ENCODE assay signal across 2 cellular contexts in the genomic region with DNA sequence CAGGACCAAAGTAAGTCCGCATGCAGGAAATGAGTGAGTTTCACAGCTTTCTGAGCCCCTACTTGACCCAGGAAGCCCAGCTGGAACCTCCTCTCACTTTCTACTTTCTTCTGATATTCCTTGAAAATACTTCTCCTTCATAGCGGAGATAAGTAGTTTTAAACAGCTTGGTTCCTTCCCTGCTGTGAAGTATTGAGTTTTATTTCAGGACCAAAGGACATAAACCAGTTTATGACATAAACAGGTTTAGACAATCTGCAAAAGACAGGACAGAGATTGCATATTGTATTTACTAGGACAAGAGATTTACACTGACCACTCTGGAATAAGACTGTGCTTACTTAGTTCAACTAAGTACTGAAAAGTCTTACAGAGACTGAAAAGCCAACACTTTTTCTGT.
TF ChIP-seq lines count a peak whose summit lies in the region.

No MANE protein-coding gene starts in this region.

TF ChIP-seq in HEK293, 187 proteins besides CTCF, POLR2A, EP300 and RAD21 (continued from another document):
- TF ChIP-seq, protein P1, sequence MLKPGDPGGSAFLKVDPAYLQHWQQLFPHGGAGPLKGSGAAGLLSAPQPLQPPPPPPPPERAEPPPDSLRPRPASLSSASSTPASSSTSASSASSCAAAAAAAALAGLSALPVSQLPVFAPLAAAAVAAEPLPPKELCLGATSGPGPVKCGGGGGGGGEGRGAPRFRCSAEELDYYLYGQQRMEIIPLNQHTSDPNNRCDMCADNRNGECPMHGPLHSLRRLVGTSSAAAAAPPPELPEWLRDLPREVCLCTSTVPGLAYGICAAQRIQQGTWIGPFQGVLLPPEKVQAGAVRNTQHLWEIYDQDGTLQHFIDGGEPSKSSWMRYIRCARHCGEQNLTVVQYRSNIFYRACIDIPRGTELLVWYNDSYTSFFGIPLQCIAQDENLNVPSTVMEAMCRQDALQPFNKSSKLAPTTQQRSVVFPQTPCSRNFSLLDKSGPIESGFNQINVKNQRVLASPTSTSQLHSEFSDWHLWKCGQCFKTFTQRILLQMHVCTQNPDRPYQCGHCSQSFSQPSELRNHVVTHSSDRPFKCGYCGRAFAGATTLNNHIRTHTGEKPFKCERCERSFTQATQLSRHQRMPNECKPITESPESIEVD (tag by site-specific recombination; IDR thresholded peaks at IDR 0.05): peak; percentile 96
- TF ChIP-seq, protein P2, sequence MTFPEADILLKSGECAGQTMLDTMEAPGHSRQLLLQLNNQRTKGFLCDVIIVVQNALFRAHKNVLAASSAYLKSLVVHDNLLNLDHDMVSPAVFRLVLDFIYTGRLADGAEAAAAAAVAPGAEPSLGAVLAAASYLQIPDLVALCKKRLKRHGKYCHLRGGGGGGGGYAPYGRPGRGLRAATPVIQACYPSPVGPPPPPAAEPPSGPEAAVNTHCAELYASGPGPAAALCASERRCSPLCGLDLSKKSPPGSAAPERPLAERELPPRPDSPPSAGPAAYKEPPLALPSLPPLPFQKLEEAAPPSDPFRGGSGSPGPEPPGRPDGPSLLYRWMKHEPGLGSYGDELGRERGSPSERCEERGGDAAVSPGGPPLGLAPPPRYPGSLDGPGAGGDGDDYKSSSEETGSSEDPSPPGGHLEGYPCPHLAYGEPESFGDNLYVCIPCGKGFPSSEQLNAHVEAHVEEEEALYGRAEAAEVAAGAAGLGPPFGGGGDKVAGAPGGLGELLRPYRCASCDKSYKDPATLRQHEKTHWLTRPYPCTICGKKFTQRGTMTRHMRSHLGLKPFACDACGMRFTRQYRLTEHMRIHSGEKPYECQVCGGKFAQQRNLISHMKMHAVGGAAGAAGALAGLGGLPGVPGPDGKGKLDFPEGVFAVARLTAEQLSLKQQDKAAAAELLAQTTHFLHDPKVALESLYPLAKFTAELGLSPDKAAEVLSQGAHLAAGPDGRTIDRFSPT (tag by site-specific recombination; IDR thresholded peaks at IDR 0.05): peak; percentile 61
- TF ChIP-seq, protein P3, sequence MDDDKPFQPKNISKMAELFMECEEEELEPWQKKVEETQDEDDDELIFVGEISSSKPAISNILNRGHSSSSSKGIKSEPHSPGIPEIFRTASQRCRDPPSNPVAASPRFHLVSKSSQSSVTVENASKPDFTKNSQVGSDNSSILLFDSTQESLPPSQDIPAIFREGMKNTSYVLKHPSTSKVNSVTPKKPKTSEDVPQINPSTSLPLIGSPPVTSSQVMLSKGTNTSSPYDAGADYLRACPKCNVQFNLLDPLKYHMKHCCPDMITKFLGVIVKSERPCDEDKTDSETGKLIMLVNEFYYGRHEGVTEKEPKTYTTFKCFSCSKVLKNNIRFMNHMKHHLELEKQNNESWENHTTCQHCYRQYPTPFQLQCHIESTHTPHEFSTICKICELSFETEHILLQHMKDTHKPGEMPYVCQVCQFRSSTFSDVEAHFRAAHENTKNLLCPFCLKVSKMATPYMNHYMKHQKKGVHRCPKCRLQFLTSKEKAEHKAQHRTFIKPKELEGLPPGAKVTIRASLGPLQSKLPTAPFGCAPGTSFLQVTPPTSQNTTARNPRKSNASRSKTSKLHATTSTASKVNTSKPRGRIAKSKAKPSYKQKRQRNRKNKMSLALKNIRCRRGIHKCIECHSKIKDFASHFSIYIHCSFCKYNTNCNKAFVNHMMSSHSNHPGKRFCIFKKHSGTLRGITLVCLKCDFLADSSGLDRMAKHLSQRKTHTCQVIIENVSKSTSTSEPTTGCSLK (tag by site-specific recombination; IDR thresholded peaks at IDR 0.05): no peak
- TF ChIP-seq TCF7L2 (IDR thresholded peaks at IDR 0.05; ENCODE audit: borderline replicate concordance, low read depth, low read length) (peak; percentile 61; the same call in 1 of the 2 replicates), ZNF24 (tag by site-specific recombination; IDR thresholded peaks at IDR 0.05) (no peak), IKZF3 (tag by site-specific recombination; IDR thresholded peaks at IDR 0.05) (0 out of 2 replicates have a peak, but pooled peaks have one; percentile 47), GFI1B (tag by site-specific recombination; IDR thresholded peaks at IDR 0.05) (peak; percentile 70; the same call in 1 of the 2 replicates), ZBTB17 (tag by site-specific recombination; IDR thresholded peaks at IDR 0.05) (0 out of 2 replicates have a peak, but pooled peaks have one; percentile 23), ZIC2 (tag by site-specific recombination; IDR thresholded peaks at IDR 0.05) (peak; percentile 62)

TF ChIP-seq in SK-N-SH, 30 proteins besides CTCF, POLR2A, EP300 and RAD21 (continued from another document):
- TF ChIP-seq, protein P4, sequence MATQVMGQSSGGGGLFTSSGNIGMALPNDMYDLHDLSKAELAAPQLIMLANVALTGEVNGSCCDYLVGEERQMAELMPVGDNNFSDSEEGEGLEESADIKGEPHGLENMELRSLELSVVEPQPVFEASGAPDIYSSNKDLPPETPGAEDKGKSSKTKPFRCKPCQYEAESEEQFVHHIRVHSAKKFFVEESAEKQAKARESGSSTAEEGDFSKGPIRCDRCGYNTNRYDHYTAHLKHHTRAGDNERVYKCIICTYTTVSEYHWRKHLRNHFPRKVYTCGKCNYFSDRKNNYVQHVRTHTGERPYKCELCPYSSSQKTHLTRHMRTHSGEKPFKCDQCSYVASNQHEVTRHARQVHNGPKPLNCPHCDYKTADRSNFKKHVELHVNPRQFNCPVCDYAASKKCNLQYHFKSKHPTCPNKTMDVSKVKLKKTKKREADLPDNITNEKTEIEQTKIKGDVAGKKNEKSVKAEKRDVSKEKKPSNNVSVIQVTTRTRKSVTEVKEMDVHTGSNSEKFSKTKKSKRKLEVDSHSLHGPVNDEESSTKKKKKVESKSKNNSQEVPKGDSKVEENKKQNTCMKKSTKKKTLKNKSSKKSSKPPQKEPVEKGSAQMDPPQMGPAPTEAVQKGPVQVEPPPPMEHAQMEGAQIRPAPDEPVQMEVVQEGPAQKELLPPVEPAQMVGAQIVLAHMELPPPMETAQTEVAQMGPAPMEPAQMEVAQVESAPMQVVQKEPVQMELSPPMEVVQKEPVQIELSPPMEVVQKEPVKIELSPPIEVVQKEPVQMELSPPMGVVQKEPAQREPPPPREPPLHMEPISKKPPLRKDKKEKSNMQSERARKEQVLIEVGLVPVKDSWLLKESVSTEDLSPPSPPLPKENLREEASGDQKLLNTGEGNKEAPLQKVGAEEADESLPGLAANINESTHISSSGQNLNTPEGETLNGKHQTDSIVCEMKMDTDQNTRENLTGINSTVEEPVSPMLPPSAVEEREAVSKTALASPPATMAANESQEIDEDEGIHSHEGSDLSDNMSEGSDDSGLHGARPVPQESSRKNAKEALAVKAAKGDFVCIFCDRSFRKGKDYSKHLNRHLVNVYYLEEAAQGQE (IDR thresholded peaks at IDR 0.05; ENCODE audit: low read depth, low read length): no peak
- TF ChIP-seq RCOR1 (IDR thresholded peaks at IDR 0.05; ENCODE audit: low read length): no peak
- no peak for TF ChIP-seq GABPA (IDR thresholded peaks at IDR 0.05; ENCODE audit: low read depth)
- TF ChIP-seq EZH2phosphoT487 (IDR thresholded peaks at IDR 0.05; ENCODE audit: borderline replicate concordance, low read depth): no peak
- TF ChIP-seq ELF1 (IDR thresholded peaks at IDR 0.05): no peak
- no peak for TF ChIP-seq NRF1 (IDR thresholded peaks at IDR 0.05; ENCODE audit: low read depth, low read length)
